In genomic region chr2:85741211-85741610, GRCh38 we compare ENCODE assay signal across 14 cellular contexts. TPM values are rescaled to one million over a fixed set of nuclear protein-coding genes. Genes with fewer than 3 reads are reported as not detected.
DNase-seq lines count a peak whose midpoint lies in the region; ATAC-seq, FAIRE-seq and TF ChIP-seq lines count a peak whose summit lies in the region.
"Had no signal": no experiment of that assay in that cellular context is flagged by ENCODE, and none has a peak within 500 bp of the region (broad histone marks: within the 10 kb centered on the region; RNA-seq: fewer than 3 reads in every experiment).

No MANE protein-coding gene starts in this region.

- intact Hi-C loops in MCF 10A (cut with micrococcal nuclease) = no loop called here
- intact Hi-C loops in kidney (cut with DNase I) = no loop called here
- intact Hi-C loops in sciatic nerve (cut with DNase I) = no loop called here

- H3K27me3 Mint-ChIP-seq in MCF 10A (ENCODE audit: insufficient read depth, unreplicated experiment) = peaks cover 13% of the 10 kb centered on the region
- peaks cover 33% of the 10 kb centered on the region for H3K27me3 Mint-ChIP-seq in progenitor cell of endocrine pancreas

- H3K9ac ChIP-seq in kidney (ENCODE audit: low read length in 2 of 2) = peak overlapping the region in 1 of 2 donors; percentile 57

- CTCF ChIA-PET in MCF 10A (lab: Yijun Ruan, JAX) = interaction anchor here (0.7 to 3.2 kb wide), 8 partner anchors 9 to 96 kb away, joined by 3 to 26 read pairs (median 5); no protein-coding TSS in a partner anchor

- H3K27ac ChIP-seq in 22Rv1 = peak overlapping the region; percentile 70
- peak overlapping the region; percentile 75 to 81 for H3K27ac ChIP-seq in kidney (ENCODE audit: low read depth in 2 of 2, low read length in 2 of 2)

- H3K9me3 ChIP-seq in kidney (ENCODE audit: control insufficient read depth in 1 of 2, low read length in 2 of 2) = no peaks in the 10 kb centered on the region

- TF ChIP-seq CTCF in 22Rv1 (IDR thresholded peaks at IDR 0.05) = no peak
- no peak for TF ChIP-seq CTCF in MCF 10A (IDR thresholded peaks at IDR 0.05; ENCODE audit: unreplicated experiment)
- no peak for TF ChIP-seq CTCF in kidney (IDR thresholded peaks at IDR 0.05; ENCODE audit: borderline replicate concordance, extremely low read depth, insufficient read depth)
- no peak for TF ChIP-seq CTCF in progenitor cell of endocrine pancreas (IDR thresholded peaks at IDR 0.05; ENCODE audit: unreplicated experiment)

- H3K36me3 ChIP-seq in kidney (ENCODE audit: control insufficient read depth in 1 of 2, insufficient read depth in 2 of 2, low read length in 2 of 2) = no peaks in the 10 kb centered on the region

- H3K4me1 ChIP-seq in kidney (ENCODE audit: control insufficient read depth in 1 of 2, insufficient read depth in 1 of 2, low read depth in 1 of 2, low read length in 2 of 2) = peaks cover 41 to 54% of the 10 kb centered on the region in 2 donors

- H3K36me3 Mint-ChIP-seq in MCF 10A (ENCODE audit: insufficient read depth, unreplicated experiment) = no peaks in the 10 kb centered on the region
- no peaks in the 10 kb centered on the region for H3K36me3 Mint-ChIP-seq in progenitor cell of endocrine pancreas (ENCODE audit: insufficient read depth)
- H3K36me3 Mint-ChIP-seq: T-cell had no signal

- H3K9me3 Mint-ChIP-seq in MCF 10A (ENCODE audit: unreplicated experiment) = no peaks in the 10 kb centered on the region
- no peaks in the 10 kb centered on the region for H3K9me3 Mint-ChIP-seq in progenitor cell of endocrine pancreas (ENCODE audit: low read depth)
- H3K9me3 Mint-ChIP-seq: T-cell had no signal

- ATAC-seq in sciatic nerve (no peak), HG03095 (IDR thresholded peaks at IDR 0.05; ENCODE audit: unreplicated experiment) (no peak)
- ATAC-seq: activated CD8-positive, alpha-beta T cell treated with anti-CD3 and anti-CD28 coated beads, Interleukin-2, amount 10 ng/mL, durations not matched to agents 7 days and 5 days; T-cell had no signal

- DNase-seq in MCF 10A (ENCODE audit: unreplicated experiment) (no peak), kidney (no peak), progenitor cell of endocrine pancreas (ENCODE audit: low spot score, unreplicated experiment) (no peak), sciatic nerve (ENCODE audit: low spot score) (no peak), NCI-H1694 treated with DMSO at 0.1 percent for 48 hours (lab: John Stamatoyannopoulos, UW) (no peak), NCI-H2227 (lab: John Stamatoyannopoulos, UW; ENCODE audit: unreplicated experiment) (no peak)
- DNase-seq: activated CD8-positive, alpha-beta T cell treated with anti-CD3 and anti-CD28 coated beads, Interleukin-2, amount 10 ng/mL, durations not matched to agents 7 days and 5 days; NCI-H774; stimulated activated CD4-positive, alpha-beta T cell treated with anti-CD3 and anti-CD28 coated beads, Interleukin-2, amount 100 ng/mL, for 24 hours; T-cell had no signal

- H3K4me1 Mint-ChIP-seq in MCF 10A (ENCODE audit: insufficient read depth, unreplicated experiment) = peaks cover 29% of the 10 kb centered on the region
- H3K4me1 Mint-ChIP-seq in progenitor cell of endocrine pancreas (ENCODE audit: low read depth) = peaks cover 20% of the 10 kb centered on the region

- no peak overlapping the region for H3K4me3 Mint-ChIP-seq in MCF 10A (ENCODE audit: unreplicated experiment)
- H3K4me3 Mint-ChIP-seq in progenitor cell of endocrine pancreas (ENCODE audit: low read depth) = no peak overlapping the region
- H3K4me3 Mint-ChIP-seq: activated CD8-positive, alpha-beta T cell treated with anti-CD3 and anti-CD28 coated beads, Interleukin-2, amount 10 ng/mL, durations not matched to agents 7 days and 5 days; T-cell had no signal

- H3K27ac Mint-ChIP-seq in MCF 10A (ENCODE audit: low read depth, unreplicated experiment) (peak overlapping the region; percentile 91), progenitor cell of endocrine pancreas (peak overlapping the region; percentile 71)
- H3K27ac Mint-ChIP-seq: activated CD8-positive, alpha-beta T cell treated with anti-CD3 and anti-CD28 coated beads, Interleukin-2, amount 10 ng/mL, durations not matched to agents 7 days and 5 days had no signal

- no TSS peak for BruUV-seq in MCF 10A (replicated peaks; lab: Mats Ljungman, UMichigan)

- FAIRE-seq in kidney (lab: Jason Lieb, UNC) = no peak
- FAIRE-seq: A204.1 had no signal

- POLR2A ChIA-PET in MCF 10A (lab: Yijun Ruan, JAX) = interaction anchor here (0.7 to 2.5 kb wide), 8 partner anchors 12 to 338 kb away, joined by 3 to 13 read pairs (median 6); partner anchors contain the start of gene ATOH8

- no peak overlapping the region for H3K4me3 ChIP-seq in kidney (ENCODE audit: low read length in 2 of 2)

RNA-seq across cellular contexts. Expression of gene ATOH8, which starts 12.6 kb away (rescaled TPM):
- total RNA-seq in MCF 10A (2022) = 0.72 and 1.2 TPM in 2 replicates
- 11.2 TPM for total RNA-seq in kidney
- 18.6 TPM for polyA plus RNA-seq in kidney (ENCODE audit: insufficient read depth, low read depth, low replicate concordance)
- total RNA-seq in progenitor cell of endocrine pancreas = 1.3 and 1.7 TPM in 2 replicates
- 57.2 TPM for total RNA-seq in sciatic nerve

RNA-seq across cellular contexts. Expression of gene GNLY, which starts 47.1 kb away (rescaled TPM):
- total RNA-seq in MCF 10A (2022) (not detected in 2 replicates), kidney (5.5 TPM), progenitor cell of endocrine pancreas (not detected in 2 replicates), sciatic nerve (8.4 TPM)
- polyA plus RNA-seq in kidney (ENCODE audit: insufficient read depth, low read depth, low replicate concordance) = 8.1 TPM
- total RNA-seq: lung microvascular endothelial cell had no signal
